In the genomic region with DNA sequence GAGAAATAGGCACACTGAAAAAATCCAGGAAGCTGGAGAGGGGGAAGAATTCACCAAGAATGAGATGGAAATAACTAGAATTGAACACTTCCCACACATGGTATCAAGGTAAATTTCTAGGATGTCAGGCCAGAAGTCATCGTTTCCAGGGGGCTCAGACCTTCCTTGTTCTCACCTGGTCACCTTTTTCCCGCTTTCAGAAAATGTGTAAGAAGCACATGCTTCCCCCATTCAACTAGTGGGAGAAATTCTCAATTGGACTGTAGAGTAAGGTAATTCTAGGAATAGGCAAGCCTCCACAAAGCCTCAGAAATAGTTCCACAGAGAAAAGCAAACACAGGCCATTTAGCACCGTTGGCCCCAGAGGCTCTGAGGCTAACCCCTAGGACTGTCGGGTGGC, we compare ENCODE assay signal across 1 cellular context.
TF ChIP-seq lines count a peak whose summit lies in the region.

No MANE protein-coding gene starts in this region.

TF ChIP-seq in SK-N-SH treated with all-trans-retinoic acid at 6 μM for 48 hours, 23 proteins besides CTCF, POLR2A, EP300 and RAD21 (continued from another document):
- TF ChIP-seq, protein P1, sequence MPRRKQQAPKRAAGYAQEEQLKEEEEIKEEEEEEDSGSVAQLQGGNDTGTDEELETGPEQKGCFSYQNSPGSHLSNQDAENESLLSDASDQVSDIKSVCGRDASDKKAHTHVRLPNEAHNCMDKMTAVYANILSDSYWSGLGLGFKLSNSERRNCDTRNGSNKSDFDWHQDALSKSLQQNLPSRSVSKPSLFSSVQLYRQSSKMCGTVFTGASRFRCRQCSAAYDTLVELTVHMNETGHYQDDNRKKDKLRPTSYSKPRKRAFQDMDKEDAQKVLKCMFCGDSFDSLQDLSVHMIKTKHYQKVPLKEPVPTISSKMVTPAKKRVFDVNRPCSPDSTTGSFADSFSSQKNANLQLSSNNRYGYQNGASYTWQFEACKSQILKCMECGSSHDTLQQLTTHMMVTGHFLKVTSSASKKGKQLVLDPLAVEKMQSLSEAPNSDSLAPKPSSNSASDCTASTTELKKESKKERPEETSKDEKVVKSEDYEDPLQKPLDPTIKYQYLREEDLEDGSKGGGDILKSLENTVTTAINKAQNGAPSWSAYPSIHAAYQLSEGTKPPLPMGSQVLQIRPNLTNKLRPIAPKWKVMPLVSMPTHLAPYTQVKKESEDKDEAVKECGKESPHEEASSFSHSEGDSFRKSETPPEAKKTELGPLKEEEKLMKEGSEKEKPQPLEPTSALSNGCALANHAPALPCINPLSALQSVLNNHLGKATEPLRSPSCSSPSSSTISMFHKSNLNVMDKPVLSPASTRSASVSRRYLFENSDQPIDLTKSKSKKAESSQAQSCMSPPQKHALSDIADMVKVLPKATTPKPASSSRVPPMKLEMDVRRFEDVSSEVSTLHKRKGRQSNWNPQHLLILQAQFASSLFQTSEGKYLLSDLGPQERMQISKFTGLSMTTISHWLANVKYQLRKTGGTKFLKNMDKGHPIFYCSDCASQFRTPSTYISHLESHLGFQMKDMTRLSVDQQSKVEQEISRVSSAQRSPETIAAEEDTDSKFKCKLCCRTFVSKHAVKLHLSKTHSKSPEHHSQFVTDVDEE (CRISPR knock-in tag; IDR thresholded peaks at IDR 0.05): no peak
- no peak for TF ChIP-seq PPARA (CRISPR knock-in tag; IDR thresholded peaks at IDR 0.05; ENCODE audit: borderline replicate concordance)
- TF ChIP-seq TCF4 (CRISPR knock-in tag; IDR thresholded peaks at IDR 0.05; ENCODE audit: borderline replicate concordance): no peak
